In genomic region chr19:46674416-46675178, GRCh38 we compare ENCODE assay signal across 14 cellular contexts. TPM values are rescaled to one million over a fixed set of nuclear protein-coding genes. Genes with fewer than 3 reads are reported as not detected.
DNase-seq lines count a peak whose midpoint lies in the region; ATAC-seq and TF ChIP-seq lines count a peak whose summit lies in the region.
"Had no signal": no experiment of that assay in that cellular context is flagged by ENCODE, and none has a peak within 500 bp of the region (broad histone marks: within the 10 kb centered on the region; RNA-seq: fewer than 3 reads in every experiment).

No MANE protein-coding gene starts in this region.

- H3K4me3 ChIP-seq in heart right ventricle: no peak overlapping the region
- no peak overlapping the region for H3K4me3 ChIP-seq in upper lobe of right lung
- H3K4me3 ChIP-seq: BLaER1 treated with 17β-estradiol and CSF1 and Interleukin-3, amounts not matched to agents 10 nM and 100 nM; stomach had no signal

- H3K4me1 ChIP-seq in heart right ventricle (no peaks in the 10 kb centered on the region), upper lobe of right lung (no peaks in the 10 kb centered on the region)
- H3K4me1 ChIP-seq: BLaER1 treated with 17β-estradiol and CSF1 and Interleukin-3, amounts not matched to agents 10 nM and 100 nM; stomach had no signal

- no peak for DNase-seq in heart right ventricle
- DNase-seq in cardiac septum (ENCODE audit: low spot score): no peak
- peak; percentile 94 to 95 for DNase-seq in NCI-H526 (lab: John Stamatoyannopoulos, UW)
- peak; percentile 6 for DNase-seq in epidermal melanocyte (ENCODE audit: insufficient read length, low spot score)
- no peak for DNase-seq in upper lobe of right lung
- DNase-seq in NK-92 treated with Interleukin-12 subunit alpha and Interleukin-12 subunit beta, amount 100 ng/mL, for 24 hours (lab: John Stamatoyannopoulos, UW): no peak
- no peak for DNase-seq in middle frontal gyrus (ENCODE audit: extremely low spot score, low spot score)
- DNase-seq: GOT3; NCI-H1417 treated with DMSO at 0.1 percent for 48 hours; stimulated activated CD4-positive, alpha-beta T cell treated with anti-CD3 and anti-CD28 coated beads, Interleukin-15, amount 100 ng/mL, for 24 hours; stomach had no signal

- no peak overlapping the region for H3K27ac ChIP-seq in heart right ventricle
- H3K27ac ChIP-seq in upper lobe of right lung: no peak overlapping the region
- H3K27ac ChIP-seq: BLaER1 treated with 17β-estradiol and CSF1 and Interleukin-3, amounts not matched to agents 10 nM and 100 nM; stomach had no signal

- no peak for TF ChIP-seq CTCF in heart right ventricle (IDR thresholded peaks at IDR 0.05)
- TF ChIP-seq CTCF in upper lobe of right lung (IDR thresholded peaks at IDR 0.05): no peak

- ATAC-seq in heart right ventricle: peak in 6 of 8 donors; percentile 15 to 45 (median 36)
- ATAC-seq in upper lobe of right lung: peak; percentile 30
- no peak for ATAC-seq in GM19035 (IDR thresholded peaks at IDR 0.05; ENCODE audit: unreplicated experiment)

- peaks cover 0 to 74% (median 30%) of the 10 kb centered on the region in 9 donors for H3K36me3 ChIP-seq in heart right ventricle
- H3K36me3 ChIP-seq in upper lobe of right lung: peaks cover 69% of the 10 kb centered on the region

- 94 to 95% methylated on average over 21 of the region's 21 CpGs for WGBS in heart right ventricle, 2 donors

- H3K9me3 ChIP-seq in heart right ventricle: no peaks in the 10 kb centered on the region
- no peaks in the 10 kb centered on the region for H3K9me3 ChIP-seq in upper lobe of right lung
- H3K9me3 ChIP-seq: BLaER1 treated with 17β-estradiol and CSF1 and Interleukin-3, amounts not matched to agents 10 nM and 100 nM; stomach had no signal

- intact Hi-C loops in heart right ventricle (cut with DNase I): no loop called here
- intact Hi-C loops in cardiac septum (cut with DNase I): no loop called here
- intact Hi-C loops in upper lobe of right lung (cut with DNase I): loop anchor here (5.0 kb wide), 1 partner anchor 67 kb away; no protein-coding TSS in a partner anchor

- no peaks in the 10 kb centered on the region for H3K27me3 ChIP-seq in heart right ventricle
- no peaks in the 10 kb centered on the region for H3K27me3 ChIP-seq in upper lobe of right lung
- H3K27me3 ChIP-seq: BLaER1 treated with 17β-estradiol and CSF1 and Interleukin-3, amounts not matched to agents 10 nM and 100 nM; stomach had no signal

RNA-seq across cellular contexts. Expression of gene DACT3, which starts 13.6 kb away (rescaled TPM):
- total RNA-seq in heart right ventricle (10 to 100 TPM in 7 of 10 donors, 1 to 10 TPM in 3; 6.9 to 29.3 (median 14.9) TPM), cardiac septum (23.8 TPM), upper lobe of right lung (10.0 TPM)
- 1 to 10 TPM; 3.9 to 5.0 TPM for polyA plus RNA-seq in heart right ventricle

RNA-seq across cellular contexts. Expression of gene GNG8, which starts 38.6 kb away (rescaled TPM):
- 1 to 10 TPM in 2 of 10 donors, not detected in 8; 1.9 to 5.9 TPM for total RNA-seq in heart right ventricle
- not detected for polyA plus RNA-seq in heart right ventricle
- total RNA-seq in cardiac septum: not detected
- not detected for total RNA-seq in upper lobe of right lung
- total RNA-seq: myocyte, stomach had no signal
- polyA plus RNA-seq: stomach had no signal

RNA-seq across cellular contexts. Expression of gene PRKD2, which starts 42.3 kb away (rescaled TPM):
- total RNA-seq in heart right ventricle (10 to 100 TPM; 11.7 to 22.7 (median 12.4) TPM), cardiac septum (13.3 TPM), upper lobe of right lung (58.9 TPM)
- 10 to 100 TPM; 15.9 to 19.5 TPM for polyA plus RNA-seq in heart right ventricle

RNA-seq across cellular contexts. Expression of gene PTGIR, which starts 49.7 kb away (rescaled TPM):
- total RNA-seq in heart right ventricle (10 to 100 TPM in 1 of 10 donors, 1 to 10 TPM in 9; 1.4 to 13.7 (median 2.6) TPM), cardiac septum (8.6 TPM), upper lobe of right lung (12.6 TPM)
- 1 to 10 TPM; 5.5 to 8.5 TPM for polyA plus RNA-seq in heart right ventricle

Comparison
In these comparisons a context has a peak if more than half of its experiments do, and no peak if none do; other contexts are left out.
1. DNase-seq: peak in NCI-H526 (2 of 2) and epidermal melanocyte (single experiment); none in heart right ventricle (0 of 2), cardiac septum (single experiment), upper lobe of right lung (single experiment), NK-92 treated with Interleukin-12 subunit alpha and Interleukin-12 subunit beta, amount 100 ng/mL, for 24 hours (single experiment) and middle frontal gyrus (single experiment).